Comparison of ENCODE assay signal across 29 cellular contexts in the genomic region with DNA sequence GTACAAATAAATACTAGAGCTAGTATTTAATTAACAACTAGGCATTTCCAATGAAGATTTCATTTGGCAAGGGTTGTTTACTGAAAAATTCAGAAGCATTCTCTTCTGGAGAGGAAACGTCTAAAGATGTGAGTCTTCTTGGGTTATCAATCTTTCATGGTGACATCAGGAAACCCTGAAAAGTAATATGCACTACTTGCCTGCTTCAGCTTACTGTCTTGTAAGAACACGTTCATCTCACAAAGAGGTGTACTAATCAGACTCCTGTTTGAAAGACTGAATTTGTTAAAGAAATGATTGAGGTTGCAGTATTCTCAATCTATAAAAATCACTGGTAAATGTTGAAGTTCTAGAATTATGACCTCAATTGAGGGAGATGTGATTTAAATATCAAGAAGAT.
"Had no signal": no experiment of that assay in that cellular context is flagged by ENCODE, and none has a peak within 500 bp of the region (broad histone marks: within the 10 kb centered on the region; RNA-seq: fewer than 3 reads in every experiment).

No MANE protein-coding gene starts in this region.

- DNase-seq: activated CD4-positive, alpha-beta memory T cell treated with anti-CD3 and anti-CD28 coated beads for 36 hours; activated CD4-positive, alpha-beta T cell treated with anti-CD3 and anti-CD28 coated beads for 48 hours; activated CD8-positive, alpha-beta memory T cell treated with anti-CD3 and anti-CD28 coated beads, Interleukin-2, amount 50 U/mL, for 4 hours; activated effector memory CD4-positive, alpha-beta T cell treated with anti-CD3 and anti-CD28 coated beads, Interleukin-2, amount 50 U/mL, for 16 hours; activated naive CD4-positive, alpha-beta T cell treated with anti-CD3 and anti-CD28 coated beads for 36 hours; activated naive CD8-positive, alpha-beta T cell treated with anti-CD3 and anti-CD28 coated beads, Interleukin-2, amount 10 ng/mL, durations not matched to agents 7 days and 5 days; activated T-cell treated with anti-CD3 and anti-CD28 coated beads, Interleukin-2, amount 50 U/mL, for 1 hour; cortex of kidney; endodermal cell; esophagus squamous epithelium; foreskin melanocyte; heart right ventricle; left ventricle myocardium superior; naive thymus-derived CD4-positive, alpha-beta T cell; stimulated activated CD4-positive, alpha-beta T cell treated with anti-CD3 and anti-CD28 coated beads, Interleukin-15, amount 100 ng/mL, for 24 hours; stimulated activated CD4-positive, alpha-beta T cell treated with anti-CD3 and anti-CD28 coated beads, Interleukin-2, amount 100 ng/mL, for 24 hours; stimulated activated naive CD4-positive, alpha-beta T cell; tibial artery; upper lobe of right lung had no signal

- H3K4me2 ChIP-seq: smooth muscle cell had no signal

- H3K4me3 Mint-ChIP-seq: activated CD4-positive, alpha-beta memory T cell treated with anti-CD3 and anti-CD28 coated beads for 36 hours; activated naive CD4-positive, alpha-beta T cell treated with anti-CD3 and anti-CD28 coated beads for 36 hours; activated naive CD8-positive, alpha-beta T cell treated with anti-CD3 and anti-CD28 coated beads, Interleukin-2, amount 10 ng/mL, durations not matched to agents 7 days and 5 days; activated T-helper 1 cell treated with anti-CD3 and anti-CD28 coated beads, Interleukin-12 subunit alpha, Interleukin-12 subunit beta, Interleukin-2, Interleukin-4 antibody, amounts not matched to agents 30 ng/mL and 10 ng/mL and 1 ng/mL, durations not matched to agents 14 hours and 24 hours and 36 hours; endodermal cell; mesothelial cell of epicardium; naive thymus-derived CD4-positive, alpha-beta T cell; neural crest cell had no signal

- H3K9me3 ChIP-seq: ascending aorta, esophagus squamous epithelium, heart right ventricle, right atrium auricular region, suprapubic skin, tibial artery, upper lobe of right lung had no signal

- H3K4me1 Mint-ChIP-seq: activated naive CD8-positive, alpha-beta T cell treated with anti-CD3 and anti-CD28 coated beads, Interleukin-2, amount 10 ng/mL, durations not matched to agents 7 days and 5 days; naive thymus-derived CD4-positive, alpha-beta T cell had no signal

- ATAC-seq: heart right ventricle; left ventricle myocardium superior; naive thymus-derived CD4-positive, alpha-beta T cell; upper lobe of right lung had no signal

- H3K27ac Mint-ChIP-seq: activated CD4-positive, alpha-beta memory T cell treated with anti-CD3 and anti-CD28 coated beads for 36 hours; activated naive CD4-positive, alpha-beta T cell treated with anti-CD3 and anti-CD28 coated beads for 36 hours; activated naive CD8-positive, alpha-beta T cell treated with anti-CD3 and anti-CD28 coated beads, Interleukin-2, amount 10 ng/mL, durations not matched to agents 7 days and 5 days; activated T-helper 1 cell treated with anti-CD3 and anti-CD28 coated beads, Interleukin-12 subunit alpha, Interleukin-12 subunit beta, Interleukin-2, Interleukin-4 antibody, amounts not matched to agents 30 ng/mL and 10 ng/mL and 1 ng/mL, durations not matched to agents 14 hours and 24 hours and 36 hours; endodermal cell; mesothelial cell of epicardium; naive thymus-derived CD4-positive, alpha-beta T cell had no signal

- H3K36me3 ChIP-seq: ascending aorta, cardiac muscle cell, esophagus squamous epithelium, heart right ventricle, right atrium auricular region, suprapubic skin, tibial artery, upper lobe of right lung had no signal

- H3K4me1 ChIP-seq: suprapubic skin, tibial artery, upper lobe of right lung had no signal

- H3K27me3 ChIP-seq: ascending aorta, cardiac muscle cell, esophagus squamous epithelium, heart right ventricle, right atrium auricular region, suprapubic skin, tibial artery, upper lobe of right lung had no signal

- H3K36me3 Mint-ChIP-seq: activated CD4-positive, alpha-beta memory T cell treated with anti-CD3 and anti-CD28 coated beads for 36 hours; activated naive CD8-positive, alpha-beta T cell treated with anti-CD3 and anti-CD28 coated beads, Interleukin-2, amount 10 ng/mL, durations not matched to agents 7 days and 5 days; naive thymus-derived CD4-positive, alpha-beta T cell had no signal

- H3K27ac ChIP-seq: ascending aorta, cardiac muscle cell, epithelial cell of prostate, esophagus squamous epithelium, right atrium auricular region, suprapubic skin, tibial artery, upper lobe of right lung had no signal

- H3K9me3 Mint-ChIP-seq: activated CD4-positive, alpha-beta memory T cell treated with anti-CD3 and anti-CD28 coated beads for 36 hours; activated naive CD4-positive, alpha-beta T cell treated with anti-CD3 and anti-CD28 coated beads for 36 hours; activated naive CD8-positive, alpha-beta T cell treated with anti-CD3 and anti-CD28 coated beads, Interleukin-2, amount 10 ng/mL, durations not matched to agents 7 days and 5 days; activated T-helper 1 cell treated with anti-CD3 and anti-CD28 coated beads, Interleukin-12 subunit alpha, Interleukin-12 subunit beta, Interleukin-2, Interleukin-4 antibody, amounts not matched to agents 30 ng/mL and 10 ng/mL and 1 ng/mL, durations not matched to agents 14 hours and 24 hours and 36 hours; brain; endodermal cell; mesothelial cell of epicardium; naive thymus-derived CD4-positive, alpha-beta T cell; neural crest cell had no signal

- H3K4me3 ChIP-seq: ascending aorta, cardiac muscle cell, esophagus squamous epithelium, heart right ventricle, right atrium auricular region, smooth muscle cell, suprapubic skin, tibial artery, upper lobe of right lung had no signal
